Comparison of ENCODE assay signal across 17 cellular contexts in genomic region chr12:93786669-93787397, GRCh38.
DNase-seq lines count a peak whose midpoint lies in the region; ATAC-seq and TF ChIP-seq lines count a peak whose summit lies in the region.
"Had no signal": no experiment of that assay in that cellular context is flagged by ENCODE, and none has a peak within 500 bp of the region (broad histone marks: within the 10 kb centered on the region; RNA-seq: fewer than 3 reads in every experiment).

No MANE protein-coding gene starts in this region.

- H3K4me1 ChIP-seq in heart left ventricle: peaks cover 2 to 49% (median 37%) of the 10 kb centered on the region in 12 donors
- peaks cover 4 to 12% of the 10 kb centered on the region in 2 donors for H3K4me1 ChIP-seq in uterus
- peaks cover 43% of the 10 kb centered on the region for H3K4me1 ChIP-seq in psoas muscle

- 84 to 97% (median 88%) methylated on average over 4 of the region's 4 CpGs for WGBS in heart left ventricle, 4 donors
- 64 to 71% (median 64%) methylated on average over 4 of the region's 4 CpGs for WGBS in psoas muscle, 3 donors

- peaks cover 36% of the 10 kb centered on the region for H3K4me1 Mint-ChIP-seq in MCF 10A (ENCODE audit: insufficient read depth, unreplicated experiment)

- ATAC-seq in heart left ventricle: no peak
- ATAC-seq in psoas muscle: no peak
- ATAC-seq: activated CD8-positive, alpha-beta T cell treated with anti-CD3 and anti-CD28 coated beads, Interleukin-2, amount 10 ng/mL, durations not matched to agents 7 days and 5 days; body of pancreas had no signal

- H3K9me3 Mint-ChIP-seq in MCF 10A (ENCODE audit: unreplicated experiment): no peaks in the 10 kb centered on the region
- H3K9me3 Mint-ChIP-seq: naive B cell had no signal

- H3K27ac Mint-ChIP-seq in MCF 10A (ENCODE audit: low read depth, unreplicated experiment): peak overlapping the region; percentile 80
- H3K27ac Mint-ChIP-seq: activated CD8-positive, alpha-beta T cell treated with anti-CD3 and anti-CD28 coated beads, Interleukin-2, amount 10 ng/mL, durations not matched to agents 7 days and 5 days; activated T-helper 2 cell treated with anti-CD3 and anti-CD28 coated beads, Interferon-gamma antibody, Interleukin-2, Interleukin-4, amounts not matched to agents 10 μg/mL and 5 μg/mL and 100 μg/mL, durations not matched to agents 14 hours and 24 hours and 36 hours; naive B cell had no signal

- DNase-seq in heart left ventricle (no peak), cardiac septum (ENCODE audit: low spot score) (no peak), MCF 10A (ENCODE audit: unreplicated experiment) (peak; percentile 57), kidney tubule cell (ENCODE audit: low spot score) (peak; percentile 24), uterus (no peak), psoas muscle (no peak), ureter (ENCODE audit: low spot score) (no peak), HUDEP-2 (lab: John Stamatoyannopoulos, UW; ENCODE audit: unreplicated experiment in 76 of 76) (no peak)
- DNase-seq: activated CD8-positive, alpha-beta T cell treated with anti-CD3 and anti-CD28 coated beads, Interleukin-2, amount 10 ng/mL, durations not matched to agents 7 days and 5 days; body of pancreas; effector memory CD4-positive, alpha-beta T cell; kidney; MV-4-11; naive B cell; retina; stimulated activated CD8-positive, alpha-beta memory T cell treated with anti-CD3 and anti-CD28 coated beads, Interleukin-4, amount 100 ng/mL, for 48 hours had no signal

- H3K36me3 Mint-ChIP-seq in MCF 10A (ENCODE audit: insufficient read depth, unreplicated experiment): no peaks in the 10 kb centered on the region

- no peak for TF ChIP-seq CTCF in heart left ventricle (IDR thresholded peaks at IDR 0.05)
- no peak for TF ChIP-seq CTCF in MCF 10A (IDR thresholded peaks at IDR 0.05; ENCODE audit: unreplicated experiment)
- no peak for TF ChIP-seq CTCF in uterus (IDR thresholded peaks at IDR 0.05)
- TF ChIP-seq CTCF in psoas muscle (IDR thresholded peaks at IDR 0.05): no peak

- BruUV-seq in MCF 10A (replicated peaks; lab: Mats Ljungman, UMichigan): no TSS peak

- H3K4me3 ChIP-seq in heart left ventricle (no peak overlapping the region), uterus (no peak overlapping the region), psoas muscle (no peak overlapping the region)
- H3K4me3 ChIP-seq: body of pancreas had no signal

- intact Hi-C loops in heart left ventricle (cut with DNase I) (loop anchor here in 1 of 10 donors (10.0 kb wide), 1 partner anchor 108 kb away; no protein-coding TSS in a partner anchor), cardiac septum (cut with DNase I) (loop anchor here (5.0 kb wide), 1 partner anchor 105 kb away; no protein-coding TSS in a partner anchor), MCF 10A (cut with micrococcal nuclease) (no loop called here), uterus (cut with DNase I; ENCODE audit: low total_unique reads) (no loop called here), psoas muscle (cut with DNase I) (loop anchor here in 1 of 2 donors (10.0 kb wide), 1 partner anchor 108 kb away; no protein-coding TSS in a partner anchor)

- TF ChIP-seq POLR2A in heart left ventricle (IDR thresholded peaks at IDR 0.05) (no peak), uterus (IDR thresholded peaks at IDR 0.05) (no peak)

- H3K27me3 ChIP-seq in heart left ventricle (no peaks in the 10 kb centered on the region), uterus (no peaks in the 10 kb centered on the region), psoas muscle (ENCODE audit: insufficient read depth in 3 of 3, low read length in 2 of 3) (no peaks in the 10 kb centered on the region)
- H3K27me3 ChIP-seq: body of pancreas had no signal

- H3K4me3 Mint-ChIP-seq in MCF 10A (ENCODE audit: unreplicated experiment): no peak overlapping the region
- H3K4me3 Mint-ChIP-seq: activated CD8-positive, alpha-beta T cell treated with anti-CD3 and anti-CD28 coated beads, Interleukin-2, amount 10 ng/mL, durations not matched to agents 7 days and 5 days; naive B cell had no signal

- H3K9me3 ChIP-seq in heart left ventricle (no peaks in the 10 kb centered on the region), uterus (no peaks in the 10 kb centered on the region), psoas muscle (no peaks in the 10 kb centered on the region)
- H3K9me3 ChIP-seq: body of pancreas had no signal

- POLR2A ChIA-PET in MCF 10A (lab: Yijun Ruan, JAX): interaction anchor here (0.8 to 1.5 kb wide), 4 partner anchors 9 to 313 kb away, joined by 3 to 4 read pairs (median 4); no protein-coding TSS in a partner anchor

- peak overlapping the region in 9 of 12 donors; percentile 75 to 96 (median 84) for H3K27ac ChIP-seq in heart left ventricle
- H3K27ac ChIP-seq in uterus: peak overlapping the region; percentile 75 to 77
- H3K27ac ChIP-seq in psoas muscle: no peak overlapping the region
- H3K27ac ChIP-seq: body of pancreas had no signal

- no peaks in the 10 kb centered on the region for H3K36me3 ChIP-seq in heart left ventricle
- H3K36me3 ChIP-seq in uterus: no peaks in the 10 kb centered on the region
- H3K36me3 ChIP-seq in psoas muscle (ENCODE audit: insufficient read depth in 1 of 2, low read depth in 1 of 2): no peaks in the 10 kb centered on the region

- CTCF ChIA-PET in MCF 10A (lab: Yijun Ruan, JAX): interaction anchor here (0.6 to 0.8 kb wide), 2 partner anchors 10 to 1122 kb away, joined by 3 to 5 read pairs; no protein-coding TSS in a partner anchor

- no peaks in the 10 kb centered on the region for H3K27me3 Mint-ChIP-seq in MCF 10A (ENCODE audit: insufficient read depth, unreplicated experiment)
- H3K27me3 Mint-ChIP-seq: naive B cell had no signal

Comparison
In these comparisons a context has a peak if more than half of its experiments do, and no peak if none do; other contexts are left out.
1. DNase-seq: peak in MCF 10A (single experiment) and kidney tubule cell (single experiment); none in heart left ventricle (0 of 5), cardiac septum (single experiment), uterus (0 of 2), psoas muscle (0 of 2), ureter (single experiment) and HUDEP-2 (0 of 76).